Comparison of ENCODE assay signal across 8 cellular contexts in genomic region chr21:29499734-29500343, GRCh38.
A peak's percentile ranks its signal among the peaks of the same experiment; 100 is the strongest.
DNase-seq lines count a peak whose midpoint lies in the region; ATAC-seq and TF ChIP-seq lines count a peak whose summit lies in the region.

No MANE protein-coding gene starts in this region.

- no peaks in the 10 kb centered on the region for H3K4me1 ChIP-seq in cardiac muscle cell (ENCODE audit: low read depth)
- peaks cover 3% of the 10 kb centered on the region for H3K4me1 ChIP-seq in mesenchymal stem cell (ENCODE audit: control insufficient read depth, insufficient read depth, low read depth, low read length)

- no peak overlapping the region for H2AFZ ChIP-seq in mesenchymal stem cell (ENCODE audit: low read depth, low read length)

- no peak overlapping the region for H3K27ac ChIP-seq in cardiac muscle cell
- H3K27ac ChIP-seq in mesenchymal stem cell (ENCODE audit: low read length, poor library complexity, severe bottlenecking), result no peak overlapping the region

- ATAC-seq in Right ventricle myocardium superior (ENCODE audit: poor library complexity), result no peak
- no peak for ATAC-seq in HG03139 (IDR thresholded peaks at IDR 0.05; ENCODE audit: unreplicated experiment)
- ATAC-seq in HG03432 (IDR thresholded peaks at IDR 0.05; ENCODE audit: unreplicated experiment), result no peak

- no peak overlapping the region for H3K23ac ChIP-seq in mesenchymal stem cell (ENCODE audit: low read length in 2 of 2)

- no peak overlapping the region for H2BK5ac ChIP-seq in mesenchymal stem cell (ENCODE audit: low read depth, low read length, poor library complexity, severe bottlenecking)

- no peaks in the 10 kb centered on the region for H3K79me1 ChIP-seq in mesenchymal stem cell (replicated peaks; ENCODE audit: low read length, poor library complexity, severe bottlenecking)

- H3K9me3 ChIP-seq in cardiac muscle cell (ENCODE audit: low read depth) (no peaks in the 10 kb centered on the region), mesenchymal stem cell (ENCODE audit: control insufficient read depth, low read length) (no peaks in the 10 kb centered on the region)

- H3K27me3 ChIP-seq in cardiac muscle cell, result no peaks in the 10 kb centered on the region
- no peaks in the 10 kb centered on the region for H3K27me3 ChIP-seq in mesenchymal stem cell (ENCODE audit: control insufficient read depth in 1 of 2, insufficient read depth in 1 of 2, low read length in 2 of 2)

- DNase-seq in cardiac muscle cell (ENCODE audit: low read depth in 1 of 2, low spot score in 1 of 2) (peak in 1 of 2 donors; percentile 57), Right ventricle myocardium superior (no peak), MV-4-11 (lab: John Stamatoyannopoulos, UW) (peak; percentile 39), astrocyte of the cerebellum (ENCODE audit: low read depth) (no peak), mesenchymal stem cell (peak; percentile 39), GM19240 (ENCODE audit: insufficient read length, low spot score) (no peak)

- H3K14ac ChIP-seq in mesenchymal stem cell (ENCODE audit: low read length in 2 of 2), result no peak overlapping the region

- H3K4me3 ChIP-seq in cardiac muscle cell (no peak overlapping the region), astrocyte of the cerebellum (ENCODE audit: low read depth, low read length) (no peak overlapping the region), mesenchymal stem cell (ENCODE audit: insufficient read depth in 1 of 2, low read depth in 1 of 2, low read length in 2 of 2) (no peak overlapping the region)

- no peak overlapping the region for H3K9ac ChIP-seq in mesenchymal stem cell (ENCODE audit: low read length)

- peak; percentile 60 for TF ChIP-seq CTCF in cardiac muscle cell (IDR thresholded peaks at IDR 0.05; ENCODE audit: low read depth, low read length)
- peak; percentile 53 for TF ChIP-seq CTCF in astrocyte of the cerebellum (IDR thresholded peaks at IDR 0.05; ENCODE audit: low read depth, low read length, missing control alignments)

- intact Hi-C loops in Right ventricle myocardium superior (cut with DNase I), result no loop called here

- in situ Hi-C loops in astrocyte of the cerebellum (cut with HindIII; ENCODE audit: low sequenced_read_pairs), result no loop called here

- peak overlapping the region; percentile 8 for H2AK5ac ChIP-seq in mesenchymal stem cell (ENCODE audit: low read length, severe bottlenecking)

- H3K36me3 ChIP-seq in cardiac muscle cell (no peaks in the 10 kb centered on the region), mesenchymal stem cell (ENCODE audit: control insufficient read depth in 1 of 2, insufficient read depth in 2 of 2, low read depth in 1 of 2, low read length in 2 of 2) (no peaks in the 10 kb centered on the region)

- no peak overlapping the region for H3K4ac ChIP-seq in mesenchymal stem cell (ENCODE audit: low read depth in 1 of 2, low read length in 2 of 2)

- H3K4me2 ChIP-seq in mesenchymal stem cell (ENCODE audit: low read length, poor library complexity, severe bottlenecking), result no peak overlapping the region

- no peak overlapping the region for H4K91ac ChIP-seq in mesenchymal stem cell (ENCODE audit: low read length)

- H2BK120ac ChIP-seq in mesenchymal stem cell (ENCODE audit: low read depth, low read length), result no peak overlapping the region

- H4K8ac ChIP-seq in mesenchymal stem cell (ENCODE audit: low read length), result no peak overlapping the region

- H2BK15ac ChIP-seq in mesenchymal stem cell (ENCODE audit: low read depth, poor library complexity, severe bottlenecking), result no peak overlapping the region

- H3K18ac ChIP-seq in mesenchymal stem cell (ENCODE audit: low read depth in 1 of 2, low read length in 2 of 2), result no peak overlapping the region

- 83% methylated on average over 10 of the region's 10 CpGs for WGBS in mesenchymal stem cell

- H2BK12ac ChIP-seq in mesenchymal stem cell (ENCODE audit: low read length in 2 of 2), result no peak overlapping the region

Comparison
In these comparisons a context has a peak if more than half of its experiments do, and no peak if none do; other contexts are left out.
1. DNase-seq: peak in MV-4-11 (single experiment) and mesenchymal stem cell (single experiment); none in Right ventricle myocardium superior (single experiment), astrocyte of the cerebellum (single experiment) and GM19240 (single experiment).